2 cellular contexts compared by ENCODE assay signal in the genomic region with DNA sequence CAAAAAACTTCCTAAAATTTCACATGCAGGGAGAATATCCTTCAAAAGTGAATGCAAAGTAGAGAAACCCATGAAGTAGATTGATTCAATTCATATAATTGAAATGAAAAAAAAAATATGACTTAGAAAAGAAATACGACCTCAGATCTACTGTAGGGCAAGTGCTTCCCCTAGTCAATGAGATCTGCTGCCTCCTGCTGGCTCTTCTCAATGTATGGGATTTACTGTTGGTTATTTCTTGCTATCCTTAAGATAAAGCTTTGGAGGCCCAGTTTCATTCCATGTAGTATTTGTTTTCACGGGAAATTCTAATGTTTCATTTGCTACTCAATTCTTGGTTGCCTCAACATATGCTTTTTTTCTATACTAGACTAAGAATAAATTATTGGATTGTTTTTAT.
TF ChIP-seq lines count a peak whose summit lies in the region.

No MANE protein-coding gene starts in this region.

TF ChIP-seq in SK-N-SH, 30 proteins besides CTCF, POLR2A, EP300 and RAD21 (continued from another document):
- TF ChIP-seq TEAD4 (IDR thresholded peaks at IDR 0.05; ENCODE audit: borderline replicate concordance, insufficient read depth) (no peak), SMC3 (IDR thresholded peaks at IDR 0.05; ENCODE audit: low read depth, low read length) (no peak), FOXM1 (IDR thresholded peaks at IDR 0.05; ENCODE audit: low read depth) (no peak), NRF1 (IDR thresholded peaks at IDR 0.05; ENCODE audit: low read depth, low read length) (no peak), SIN3A (IDR thresholded peaks at IDR 0.05; ENCODE audit: borderline replicate concordance, low read depth, low read length) (no peak), RFX5 (IDR thresholded peaks at IDR 0.05; ENCODE audit: low read length) (no peak), REST (IDR thresholded peaks at IDR 0.05; ENCODE audit: low read depth, low read length) (no peak), USF2 (IDR thresholded peaks at IDR 0.05; ENCODE audit: borderline replicate concordance, low read depth, low read length) (no peak), MEF2A (IDR thresholded peaks at IDR 0.05; ENCODE audit: borderline replicate concordance, low read depth) (no peak), RCOR1 (IDR thresholded peaks at IDR 0.05; ENCODE audit: low read length) (no peak), ELF1 (IDR thresholded peaks at IDR 0.05) (no peak), GATA2 (CRISPR knock-in tag; IDR thresholded peaks at IDR 0.05) (no peak), MAX (IDR thresholded peaks at IDR 0.05; ENCODE audit: low read depth) (no peak)
- TF ChIP-seq, protein P1, sequence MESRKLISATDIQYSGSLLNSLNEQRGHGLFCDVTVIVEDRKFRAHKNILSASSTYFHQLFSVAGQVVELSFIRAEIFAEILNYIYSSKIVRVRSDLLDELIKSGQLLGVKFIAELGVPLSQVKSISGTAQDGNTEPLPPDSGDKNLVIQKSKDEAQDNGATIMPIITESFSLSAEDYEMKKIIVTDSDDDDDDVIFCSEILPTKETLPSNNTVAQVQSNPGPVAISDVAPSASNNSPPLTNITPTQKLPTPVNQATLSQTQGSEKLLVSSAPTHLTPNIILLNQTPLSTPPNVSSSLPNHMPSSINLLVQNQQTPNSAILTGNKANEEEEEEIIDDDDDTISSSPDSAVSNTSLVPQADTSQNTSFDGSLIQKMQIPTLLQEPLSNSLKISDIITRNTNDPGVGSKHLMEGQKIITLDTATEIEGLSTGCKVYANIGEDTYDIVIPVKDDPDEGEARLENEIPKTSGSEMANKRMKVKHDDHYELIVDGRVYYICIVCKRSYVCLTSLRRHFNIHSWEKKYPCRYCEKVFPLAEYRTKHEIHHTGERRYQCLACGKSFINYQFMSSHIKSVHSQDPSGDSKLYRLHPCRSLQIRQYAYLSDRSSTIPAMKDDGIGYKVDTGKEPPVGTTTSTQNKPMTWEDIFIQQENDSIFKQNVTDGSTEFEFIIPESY (IDR thresholded peaks at IDR 0.05; ENCODE audit: borderline replicate concordance, low read depth): no peak
TF ChIP-seq in SK-N-SH: peak in this region for 0.

TF ChIP-seq in SK-N-SH treated with all-trans-retinoic acid at 6 μM for 48 hours, 23 proteins besides CTCF, POLR2A, EP300 and RAD21 (continued from another document):
- no peak for TF ChIP-seq CREB5 (CRISPR knock-in tag; IDR thresholded peaks at IDR 0.05; ENCODE audit: low read depth)
- TF ChIP-seq ESRRG (CRISPR knock-in tag; IDR thresholded peaks at IDR 0.05): no peak
- no peak for TF ChIP-seq GLIS3 (CRISPR knock-in tag; IDR thresholded peaks at IDR 0.05)
- TF ChIP-seq, protein P2, sequence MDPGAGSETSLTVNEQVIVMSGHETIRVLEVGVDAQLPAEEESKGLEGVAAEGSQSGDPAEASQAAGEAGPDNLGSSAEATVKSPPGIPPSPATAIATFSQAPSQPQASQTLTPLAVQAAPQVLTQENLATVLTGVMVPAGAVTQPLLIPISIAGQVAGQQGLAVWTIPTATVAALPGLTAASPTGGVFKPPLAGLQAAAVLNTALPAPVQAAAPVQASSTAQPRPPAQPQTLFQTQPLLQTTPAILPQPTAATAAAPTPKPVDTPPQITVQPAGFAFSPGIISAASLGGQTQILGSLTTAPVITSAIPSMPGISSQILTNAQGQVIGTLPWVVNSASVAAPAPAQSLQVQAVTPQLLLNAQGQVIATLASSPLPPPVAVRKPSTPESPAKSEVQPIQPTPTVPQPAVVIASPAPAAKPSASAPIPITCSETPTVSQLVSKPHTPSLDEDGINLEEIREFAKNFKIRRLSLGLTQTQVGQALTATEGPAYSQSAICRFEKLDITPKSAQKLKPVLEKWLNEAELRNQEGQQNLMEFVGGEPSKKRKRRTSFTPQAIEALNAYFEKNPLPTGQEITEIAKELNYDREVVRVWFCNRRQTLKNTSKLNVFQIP (CRISPR knock-in tag; IDR thresholded peaks at IDR 0.05; ENCODE audit: borderline replicate concordance, low read depth): no peak
- no peak for TF ChIP-seq ZFP30 (CRISPR knock-in tag; IDR thresholded peaks at IDR 0.05)
- no peak for TF ChIP-seq CSRNP3 (CRISPR knock-in tag; IDR thresholded peaks at IDR 0.05)
- TF ChIP-seq ZNF70 (CRISPR knock-in tag; IDR thresholded peaks at IDR 0.05): no peak
- no peak for TF ChIP-seq SNAI2 (CRISPR knock-in tag; IDR thresholded peaks at IDR 0.05)
